Comparison of ENCODE assay signal across 8 cellular contexts in genomic region chr22:20702546-20703413, GRCh38.
DNase-seq lines count a peak whose midpoint lies in the region; ATAC-seq, FAIRE-seq and TF ChIP-seq lines count a peak whose summit lies in the region.
"Not testable (repeated sequence)": the region's sequence is repeated elsewhere in the genome, so short reads cannot be mapped to it uniquely, and the experiment has no call there.

No MANE protein-coding gene starts in this region.

- H3K4me1 ChIP-seq in adipocyte (ENCODE audit: control insufficient read depth, insufficient read depth, low read length), result not testable (repeated sequence)

- not testable (repeated sequence) for H3K4me1 Mint-ChIP-seq in progenitor cell of endocrine pancreas (ENCODE audit: low read depth)

- H3K4me3 ChIP-seq in adipocyte (ENCODE audit: low read length), result peak overlapping the region; percentile 81

- DNase-seq in GM12891 (ENCODE audit: insufficient read length, low spot score) (peak; percentile 74), NCI-H1436 (lab: John Stamatoyannopoulos, UW) (peak; percentile 89), SW 1271 (lab: John Stamatoyannopoulos, UW) (peak; percentile 56 to 84), adipocyte (ENCODE audit: low read depth) (peak; percentile 97), left cardiac atrium (peak; percentile 96), progenitor cell of endocrine pancreas (ENCODE audit: low spot score, unreplicated experiment) (peak; percentile 89), ureter (ENCODE audit: low spot score) (peak; percentile 97)

- TF ChIP-seq CTCF in progenitor cell of endocrine pancreas (IDR thresholded peaks at IDR 0.05; ENCODE audit: unreplicated experiment), result not testable (repeated sequence)

- FAIRE-seq in GM12891 (lab: Jason Lieb, UNC), result peak; percentile 84

- TF ChIP-seq POLR2A in GM12891 (IDR thresholded peaks at IDR 0.05; ENCODE audit: low read depth, low read length), result not testable (repeated sequence)

- not testable (repeated sequence) for H3K27me3 ChIP-seq in adipocyte (replicated peaks; ENCODE audit: control insufficient read depth, insufficient read depth, low read length)

- H3K4me3 Mint-ChIP-seq in progenitor cell of endocrine pancreas (ENCODE audit: low read depth), result peak overlapping the region; percentile 93

- not testable (repeated sequence) for H3K36me3 ChIP-seq in adipocyte (ENCODE audit: control insufficient read depth, insufficient read depth, low read length, severe bottlenecking)

- H3K9me3 ChIP-seq in adipocyte (ENCODE audit: control insufficient read depth, low read length), result not testable (repeated sequence)

- peak overlapping the region; percentile 100 for H3K27ac Mint-ChIP-seq in progenitor cell of endocrine pancreas

- peaks cover 16% of the 10 kb centered on the region for H3K27me3 Mint-ChIP-seq in progenitor cell of endocrine pancreas

- not testable (repeated sequence) for H3K36me3 Mint-ChIP-seq in progenitor cell of endocrine pancreas (ENCODE audit: insufficient read depth)

- H3K9me3 Mint-ChIP-seq in progenitor cell of endocrine pancreas (ENCODE audit: low read depth), result not testable (repeated sequence)

- H3K9ac ChIP-seq in adipocyte (ENCODE audit: low read length), result peak overlapping the region; percentile 60

- ATAC-seq in HG02840 (IDR thresholded peaks at IDR 0.05; ENCODE audit: low FRiP score, unreplicated experiment), result peak; percentile 70
- ATAC-seq in left cardiac atrium, result peak; percentile 95

- intact Hi-C loops in left cardiac atrium (cut with DNase I), result not testable (repeated sequence)

TF ChIP-seq in GM12891, 5 proteins besides CTCF, POLR2A, EP300 and RAD21:
- TF ChIP-seq SPI1 (IDR thresholded peaks at IDR 0.05; ENCODE audit: low read depth, low read length), result 0 out of 2 replicates have a peak, but pooled peaks have one; percentile 2

Comparison
In these comparisons a context has a peak if more than half of its experiments do, and no peak if none do; other contexts are left out.
1. Peak in every context shown above with its lines: DNase-seq, ATAC-seq and H3K4me3 ChIP-seq.